In the genomic region with DNA sequence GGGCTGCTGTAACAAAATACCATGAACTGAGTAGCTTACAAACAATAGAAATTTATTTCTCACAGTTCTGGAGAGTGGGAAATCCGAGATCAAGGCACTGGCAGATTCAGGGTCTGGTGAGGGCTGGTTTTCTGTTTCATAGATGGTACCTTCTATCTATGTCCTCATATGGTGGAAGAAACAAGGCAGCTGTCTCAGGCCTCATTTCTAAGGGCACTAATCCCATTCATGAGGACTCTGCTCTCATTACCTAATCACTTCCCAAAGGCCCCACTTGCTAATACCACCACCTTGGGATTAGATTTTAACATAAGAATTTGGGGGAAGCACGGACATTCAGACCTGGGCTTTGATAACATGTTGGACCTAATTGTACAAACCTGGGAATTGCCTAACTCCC, we compare ENCODE assay signal across 34 cellular contexts. TPM values are rescaled to one million over a fixed set of nuclear protein-coding genes. Genes with fewer than 3 reads are reported as not detected.
"Had no signal": no experiment of that assay in that cellular context is flagged by ENCODE, and none has a peak within 500 bp of the region (broad histone marks: within the 10 kb centered on the region; RNA-seq: fewer than 3 reads in every experiment).

No MANE protein-coding gene starts in this region.

- ATAC-seq: activated CD8-positive, alpha-beta memory T cell treated with anti-CD3 and anti-CD28 coated beads, Interleukin-2, amount 10 ng/mL, durations not matched to agents 7 days and 5 days; activated CD8-positive, alpha-beta T cell treated with anti-CD3 and anti-CD28 coated beads, Interleukin-2, amount 10 ng/mL, durations not matched to agents 7 days and 5 days; activated naive CD4-positive, alpha-beta T cell treated with anti-CD3 and anti-CD28 coated beads, Interleukin-2, amount 50 U/mL, for 72 hours; gastroesophageal sphincter; heart right ventricle had no signal

- H3K27ac Mint-ChIP-seq: activated CD4-positive, alpha-beta memory T cell treated with anti-CD3 and anti-CD28 coated beads for 36 hours; activated CD8-positive, alpha-beta memory T cell treated with anti-CD3 and anti-CD28 coated beads, Interleukin-2, amount 10 ng/mL, durations not matched to agents 7 days and 5 days; activated CD8-positive, alpha-beta T cell treated with anti-CD3 and anti-CD28 coated beads, Interleukin-2, amount 10 ng/mL, durations not matched to agents 7 days and 5 days; activated naive CD4-positive, alpha-beta T cell treated with anti-CD3 and anti-CD28 coated beads, Interleukin-2, amount 10 ng/mL, durations not matched to agents 7 days and 5 days; activated naive CD4-positive, alpha-beta T cell treated with anti-CD3 and anti-CD28 coated beads, Interleukin-2, amount 50 U/mL, for 72 hours; activated T-helper 1 cell treated with anti-CD3 and anti-CD28 coated beads, Interleukin-12 subunit alpha, Interleukin-12 subunit beta, Interleukin-2, Interleukin-4 antibody, amounts not matched to agents 30 ng/mL and 10 ng/mL and 1 ng/mL, durations not matched to agents 14 hours and 24 hours and 36 hours; activated T-helper 2 cell treated with anti-CD3 and anti-CD28 coated beads, Interferon-gamma antibody, Interleukin-2, Interleukin-4, amounts not matched to agents 10 μg/mL and 5 μg/mL and 100 μg/mL, durations not matched to agents 14 hours and 24 hours and 36 hours; dendritic cell treated with granulocyte-macrophage colony-stimulating factor and Interleukin-4, amounts not matched to agents 40 ng/mL and 50 ng/mL, for 4 days had no signal

- DNase-seq: activated CD4-positive, alpha-beta memory T cell treated with anti-CD3 and anti-CD28 coated beads for 36 hours; activated CD4-positive, alpha-beta T cell treated with anti-CD3 and anti-CD28 coated beads for 1 hour; activated CD4-positive, alpha-beta T cell treated with anti-CD3 and anti-CD28 coated beads for 4 hours; activated CD8-positive, alpha-beta memory T cell treated with anti-CD3 and anti-CD28 coated beads, Interleukin-2, amount 10 ng/mL, durations not matched to agents 7 days and 5 days; activated CD8-positive, alpha-beta memory T cell treated with anti-CD3 and anti-CD28 coated beads, Interleukin-2, amount 50 U/mL, for 4 hours; activated CD8-positive, alpha-beta T cell treated with anti-CD3 and anti-CD28 coated beads, Interleukin-2, amount 10 ng/mL, durations not matched to agents 7 days and 5 days; activated effector memory CD4-positive, alpha-beta T cell treated with anti-CD3 and anti-CD28 coated beads, Interleukin-2, amount 50 U/mL, for 16 hours; activated naive CD4-positive, alpha-beta T cell treated with anti-CD3 and anti-CD28 coated beads, Interleukin-2, amount 10 ng/mL, durations not matched to agents 7 days and 5 days; activated T-cell treated with anti-CD3 and anti-CD28 coated beads, Interleukin-2, amount 50 U/mL, for 1 hour; activated T-cell treated with anti-CD3 and anti-CD28 coated beads, Interleukin-2, amount 50 U/mL, for 48 hours; amniotic stem cell; anterior cingulate cortex; brain microvascular endothelial cell; dorsolateral prefrontal cortex; effector memory CD4-positive, alpha-beta T cell; esophagus squamous epithelium; foreskin melanocyte; heart right ventricle; T-helper 2 cell had no signal

- H3K9me3 Mint-ChIP-seq: activated CD4-positive, alpha-beta memory T cell treated with anti-CD3 and anti-CD28 coated beads for 36 hours; activated naive CD4-positive, alpha-beta T cell treated with anti-CD3 and anti-CD28 coated beads, Interleukin-2, amount 10 ng/mL, durations not matched to agents 7 days and 5 days; activated naive CD4-positive, alpha-beta T cell treated with anti-CD3 and anti-CD28 coated beads, Interleukin-2, amount 50 U/mL, for 72 hours; activated T-helper 1 cell treated with anti-CD3 and anti-CD28 coated beads, Interleukin-12 subunit alpha, Interleukin-12 subunit beta, Interleukin-2, Interleukin-4 antibody, amounts not matched to agents 30 ng/mL and 10 ng/mL and 1 ng/mL, durations not matched to agents 14 hours and 24 hours and 36 hours; activated T-helper 2 cell treated with anti-CD3 and anti-CD28 coated beads, Interferon-gamma antibody, Interleukin-2, Interleukin-4, amounts not matched to agents 10 μg/mL and 5 μg/mL and 100 μg/mL, durations not matched to agents 14 hours and 24 hours and 36 hours; central memory CD8-positive, alpha-beta T cell; dendritic cell treated with granulocyte-macrophage colony-stimulating factor and Interleukin-4, amounts not matched to agents 40 ng/mL and 50 ng/mL, for 4 days had no signal

- H3K9me3 ChIP-seq: esophagus squamous epithelium, gastroesophageal sphincter, heart right ventricle had no signal

- H3K4me1 Mint-ChIP-seq: activated naive CD4-positive, alpha-beta T cell treated with anti-CD3 and anti-CD28 coated beads, Interleukin-2, amount 10 ng/mL, durations not matched to agents 7 days and 5 days; central memory CD8-positive, alpha-beta T cell had no signal

- H3K4me3 ChIP-seq: coronary artery, dorsolateral prefrontal cortex, esophagus squamous epithelium, gastroesophageal sphincter, heart right ventricle, hepatocyte had no signal

- H3K27ac ChIP-seq: brain microvascular endothelial cell, coronary artery, dorsolateral prefrontal cortex, esophagus squamous epithelium, gastroesophageal sphincter, heart right ventricle, hepatocyte had no signal

- H3K4me3 Mint-ChIP-seq: activated CD4-positive, alpha-beta memory T cell treated with anti-CD3 and anti-CD28 coated beads for 36 hours; activated CD8-positive, alpha-beta memory T cell treated with anti-CD3 and anti-CD28 coated beads, Interleukin-2, amount 10 ng/mL, durations not matched to agents 7 days and 5 days; activated CD8-positive, alpha-beta T cell treated with anti-CD3 and anti-CD28 coated beads, Interleukin-2, amount 10 ng/mL, durations not matched to agents 7 days and 5 days; activated naive CD4-positive, alpha-beta T cell treated with anti-CD3 and anti-CD28 coated beads, Interleukin-2, amount 10 ng/mL, durations not matched to agents 7 days and 5 days; activated T-helper 1 cell treated with anti-CD3 and anti-CD28 coated beads, Interleukin-12 subunit alpha, Interleukin-12 subunit beta, Interleukin-2, Interleukin-4 antibody, amounts not matched to agents 30 ng/mL and 10 ng/mL and 1 ng/mL, durations not matched to agents 14 hours and 24 hours and 36 hours; central memory CD8-positive, alpha-beta T cell; dendritic cell treated with granulocyte-macrophage colony-stimulating factor and Interleukin-4, amounts not matched to agents 40 ng/mL and 50 ng/mL, for 4 days had no signal

- H3K36me3 Mint-ChIP-seq: activated CD8-positive, alpha-beta memory T cell treated with anti-CD3 and anti-CD28 coated beads, Interleukin-2, amount 10 ng/mL, durations not matched to agents 7 days and 5 days; activated naive CD4-positive, alpha-beta T cell treated with anti-CD3 and anti-CD28 coated beads, Interleukin-2, amount 50 U/mL, for 72 hours had no signal

- H3K27me3 Mint-ChIP-seq: activated CD4-positive, alpha-beta memory T cell treated with anti-CD3 and anti-CD28 coated beads for 36 hours; activated CD8-positive, alpha-beta memory T cell treated with anti-CD3 and anti-CD28 coated beads, Interleukin-2, amount 10 ng/mL, durations not matched to agents 7 days and 5 days; activated naive CD4-positive, alpha-beta T cell treated with anti-CD3 and anti-CD28 coated beads, Interleukin-2, amount 10 ng/mL, durations not matched to agents 7 days and 5 days; central memory CD8-positive, alpha-beta T cell; dendritic cell treated with granulocyte-macrophage colony-stimulating factor and Interleukin-4, amounts not matched to agents 40 ng/mL and 50 ng/mL, for 4 days had no signal

- H3K79me2 ChIP-seq: hepatocyte had no signal

- H2AFZ ChIP-seq: hepatocyte had no signal

- H3K36me3 ChIP-seq: brain microvascular endothelial cell, esophagus squamous epithelium, heart right ventricle had no signal

- H3K27me3 ChIP-seq: brain microvascular endothelial cell, dorsolateral prefrontal cortex, esophagus squamous epithelium, gastroesophageal sphincter, heart right ventricle, hepatocyte had no signal

- FAIRE-seq: astrocyte, bronchial epithelial cell had no signal

- H3K4me2 ChIP-seq: hepatocyte had no signal

RNA-seq across cellular contexts. Expression of gene SPATA9, which starts 22.7 kb away (rescaled TPM):
- total RNA-seq: activated CD4-positive, alpha-beta memory T cell treated with anti-CD3 and anti-CD28 coated beads for 36 hours; activated CD8-positive, alpha-beta memory T cell treated with anti-CD3 and anti-CD28 coated beads for 36 hours; activated CD8-positive, alpha-beta memory T cell treated with anti-CD3 and anti-CD28 coated beads, Interleukin-2, amount 10 ng/mL, durations not matched to agents 7 days and 5 days; activated CD8-positive, alpha-beta T cell treated with anti-CD3 and anti-CD28 coated beads, Interleukin-2, amount 10 ng/mL, durations not matched to agents 7 days and 5 days; activated naive CD4-positive, alpha-beta T cell treated with anti-CD3 and anti-CD28 coated beads, Interleukin-2, amount 50 U/mL, for 72 hours; activated T-helper 1 cell treated with anti-CD3 and anti-CD28 coated beads, Interleukin-12 subunit alpha, Interleukin-12 subunit beta, Interleukin-2, Interleukin-4 antibody, amounts not matched to agents 30 ng/mL and 10 ng/mL and 1 ng/mL, durations not matched to agents 14 hours and 24 hours and 36 hours; activated T-helper 2 cell treated with anti-CD3 and anti-CD28 coated beads, Interferon-gamma antibody, Interleukin-2, Interleukin-4, amounts not matched to agents 10 μg/mL and 5 μg/mL and 100 μg/mL, durations not matched to agents 14 hours and 24 hours and 36 hours; bronchial epithelial cell; cardiac septum; esophagus squamous epithelium; glomerular endothelial cell; heart right ventricle; T-helper 1 cell treated with Interleukin-12 subunit alpha and Interleukin-12 subunit beta and Interleukin-4 antibody, amounts not matched to agents 30 ng/mL and 1 ng/mL, for 36 hours had no signal

RNA-seq across cellular contexts. Expression of gene GPR150, which starts 40.2 kb away (rescaled TPM):
- total RNA-seq: cardiac septum, cerebellum, esophagus squamous epithelium, hepatocyte had no signal
